ENCODE assay signal across 26 cellular contexts in genomic region chr17:70478883-70479282, GRCh38.
"Had no signal": no experiment of that assay in that cellular context is flagged by ENCODE, and none has a peak within 500 bp of the region (broad histone marks: within the 10 kb centered on the region; RNA-seq: fewer than 3 reads in every experiment).

No MANE protein-coding gene starts in this region.

- H3K27ac ChIP-seq: adrenal gland, body of pancreas, colonic mucosa, spleen, thoracic aorta, uterus, WERI-Rb-1 had no signal

- H3K4me3 Mint-ChIP-seq: activated naive CD8-positive, alpha-beta T cell; nephron progenitor cell; T-helper 1 cell treated with Interleukin-12 subunit alpha and Interleukin-12 subunit beta and Interleukin-4 antibody, amounts not matched to agents 30 μg/mL and 1 μg/mL, for 36 hours; type B pancreatic cell had no signal

- H3K4me1 ChIP-seq: adrenal gland, body of pancreas, colonic mucosa, spleen, uterus had no signal

- H3K36me3 Mint-ChIP-seq: activated naive CD8-positive, alpha-beta T cell; type B pancreatic cell had no signal

- H3K4me1 Mint-ChIP-seq: nephron progenitor cell had no signal

- DNase-seq: activated CD4-positive, alpha-beta T cell treated with anti-CD3 and anti-CD28 coated beads for 48 hours; activated CD4-positive, alpha-beta T cell treated with anti-CD3 and anti-CD28 coated beads, Interleukin-2, amount 50 U/mL, for 48 hours; activated CD8-positive, alpha-beta memory T cell treated with anti-CD3 and anti-CD28 coated beads for 24 hours; activated effector memory CD4-positive, alpha-beta T cell treated with Interleukin-2 at 50 U/mL for 16 hours; activated naive CD4-positive, alpha-beta T cell treated with Interleukin-2 at 50 U/mL for 16 hours; adrenal gland; aorta; cerebellar nuclear complex; colonic mucosa; effector memory CD4-positive, alpha-beta T cell; foreskin fibroblast; mammary epithelial cell; nephron progenitor cell; nucleus accumbens; spleen; stimulated activated naive CD4-positive, alpha-beta T cell; SW 1271; T-helper 9 cell; uterus; WERI-Rb-1 had no signal

- H3K27me3 Mint-ChIP-seq: activated naive CD8-positive, alpha-beta T cell; type B pancreatic cell had no signal

- H3K36me3 ChIP-seq: adrenal gland, colonic mucosa, spleen, thoracic aorta, uterus, WERI-Rb-1 had no signal

- ATAC-seq: activated CD4-positive, CD25-positive, alpha-beta regulatory T cell treated with anti-CD3 and anti-CD28 coated beads, Interleukin-2, amount 50 U/mL, for 24 hours; body of pancreas had no signal

- H3K27me3 ChIP-seq: adrenal gland, body of pancreas, colonic mucosa, spleen, uterus had no signal

- H3K9me3 ChIP-seq: adrenal gland, colonic mucosa, thoracic aorta, uterus had no signal

- H3K27ac Mint-ChIP-seq: activated naive CD8-positive, alpha-beta T cell; nephron progenitor cell; T-helper 1 cell treated with Interleukin-12 subunit alpha and Interleukin-12 subunit beta and Interleukin-4 antibody, amounts not matched to agents 30 μg/mL and 1 μg/mL, for 36 hours; type B pancreatic cell had no signal

- H3K4me3 ChIP-seq: adrenal gland, body of pancreas, colonic mucosa, spleen, thoracic aorta, uterus had no signal
